Comparison of ENCODE assay signal across 17 cellular contexts in genomic region chr2:239117831-239118230, GRCh38.
"Had no signal": no experiment of that assay in that cellular context is flagged by ENCODE, and none has a peak within 500 bp of the region (broad histone marks: within the 10 kb centered on the region; RNA-seq: fewer than 3 reads in every experiment).

No MANE protein-coding gene starts in this region.

- H3K36me3 Mint-ChIP-seq: WTC11 had no signal

- H3K27me3 ChIP-seq: heart left ventricle, neural progenitor cell, upper lobe of right lung had no signal

- H3K9me3 ChIP-seq: heart left ventricle, upper lobe of right lung had no signal

- H3K9ac ChIP-seq: neural progenitor cell had no signal

- H3K4me1 ChIP-seq: neural progenitor cell had no signal

- H3K27ac Mint-ChIP-seq: activated T-helper 1 cell treated with anti-CD3 and anti-CD28 coated beads, Interleukin-12 subunit alpha, Interleukin-12 subunit beta, Interleukin-2, Interleukin-4 antibody, amounts not matched to agents 30 ng/mL and 10 ng/mL and 1 ng/mL, durations not matched to agents 14 hours and 24 hours and 36 hours; memory B cell had no signal

- ATAC-seq: heart left ventricle, left cardiac atrium, upper lobe of right lung, WTC11 had no signal

- H3K4me3 Mint-ChIP-seq: activated T-helper 1 cell treated with anti-CD3 and anti-CD28 coated beads, Interleukin-12 subunit alpha, Interleukin-12 subunit beta, Interleukin-2, Interleukin-4 antibody, amounts not matched to agents 30 ng/mL and 10 ng/mL and 1 ng/mL, durations not matched to agents 14 hours and 24 hours and 36 hours; memory B cell; neural progenitor cell; WTC11 had no signal

- H3K4me3 ChIP-seq: coronary artery, heart left ventricle, neural progenitor cell, upper lobe of right lung had no signal

- H3K36me3 ChIP-seq: neural progenitor cell, upper lobe of right lung had no signal

- H3K4me2 ChIP-seq: neural progenitor cell had no signal

- H3K27ac ChIP-seq: coronary artery, epithelial cell of prostate, heart left ventricle, neural progenitor cell, upper lobe of right lung had no signal

- H2AFZ ChIP-seq: neural progenitor cell had no signal

- H3K9me3 Mint-ChIP-seq: activated T-helper 1 cell treated with anti-CD3 and anti-CD28 coated beads, Interleukin-12 subunit alpha, Interleukin-12 subunit beta, Interleukin-2, Interleukin-4 antibody, amounts not matched to agents 30 ng/mL and 10 ng/mL and 1 ng/mL, durations not matched to agents 14 hours and 24 hours and 36 hours; memory B cell; neural progenitor cell; WTC11 had no signal

- DNase-seq: activated CD4-positive, alpha-beta T cell treated with anti-CD3 and anti-CD28 coated beads, Interleukin-2, amount 50 U/mL, for 4 hours; amygdala; cerebellar nuclear complex; islet precursor cell; left cardiac atrium; stimulated activated CD4-positive, alpha-beta T cell treated with anti-CD3 and anti-CD28 coated beads, Interleukin-4, amount 100 ng/mL, for 4 hours; stimulated activated naive CD8-positive, alpha-beta T cell treated with anti-CD3 and anti-CD28 coated beads, Interleukin-15, Interleukin-2, amounts not matched to agents 100 U/mL and 50 U/mL, for 24 hours; T-helper 1 cell; T-helper 9 cell; upper lobe of right lung had no signal
